In genomic region chr1:55682198-55682597, GRCh38 we compare ENCODE assay signal across 32 cellular contexts.
"Had no signal": no experiment of that assay in that cellular context is flagged by ENCODE, and none has a peak within 500 bp of the region (broad histone marks: within the 10 kb centered on the region; RNA-seq: fewer than 3 reads in every experiment).

No MANE protein-coding gene starts in this region.

- H3K27ac Mint-ChIP-seq: activated CD4-positive, alpha-beta memory T cell treated with anti-CD3 and anti-CD28 coated beads, Interleukin-2, amount 10 ng/mL, durations not matched to agents 7 days and 5 days; activated naive CD4-positive, alpha-beta T cell treated with anti-CD3 and anti-CD28 coated beads, Interleukin-2, amount 50 U/mL, for 24 hours; activated naive CD8-positive, alpha-beta T cell treated with anti-CD3 and anti-CD28 coated beads, Interleukin-2, amount 50 U/mL, for 24 hours; activated T-helper 17 cell treated with anti-CD3 and anti-CD28 coated beads, Interleukin-2, amount 50 U/mL, for 72 hours; dendritic cell treated with granulocyte-macrophage colony-stimulating factor and Interleukin-4, amounts not matched to agents 40 ng/mL and 50 ng/mL, for 4 days; endodermal cell; mesothelial cell of epicardium; naive thymus-derived CD4-positive, alpha-beta T cell; stimulated activated naive B cell treated with anti-CD40 and anti-IgM and Interleukin-4, amounts not matched to agents 10 μg/mL and 1 μg/mL and 100 μg/mL, for 72 hours had no signal

- H3K36me3 ChIP-seq: breast epithelium, esophagus muscularis mucosa, left ventricle myocardium inferior, right atrium auricular region, stomach, tibial artery had no signal

- H3K9me3 Mint-ChIP-seq: activated CD4-positive, alpha-beta memory T cell treated with anti-CD3 and anti-CD28 coated beads, Interleukin-2, amount 10 ng/mL, durations not matched to agents 7 days and 5 days; activated naive CD8-positive, alpha-beta T cell treated with anti-CD3 and anti-CD28 coated beads, Interleukin-2, amount 50 U/mL, for 24 hours; activated T-cell treated with anti-CD3 and anti-CD28 coated beads, Interleukin-2, amount 50 U/mL, for 4 hours; activated T-helper 17 cell treated with anti-CD3 and anti-CD28 coated beads, Interleukin-2, amount 50 U/mL, for 72 hours; dendritic cell treated with granulocyte-macrophage colony-stimulating factor and Interleukin-4, amounts not matched to agents 40 ng/mL and 50 ng/mL, for 4 days; neural crest cell had no signal

- H3K9me3 ChIP-seq: breast epithelium, esophagus muscularis mucosa, right atrium auricular region, stomach, tibial artery had no signal

- FAIRE-seq: islet of Langerhans, urothelium cell line had no signal

- H3K36me3 Mint-ChIP-seq: activated naive CD4-positive, alpha-beta T cell treated with anti-CD3 and anti-CD28 coated beads, Interleukin-2, amount 50 U/mL, for 24 hours; naive thymus-derived CD4-positive, alpha-beta T cell; stimulated activated naive B cell treated with anti-CD40 and anti-IgM and Interleukin-4, amounts not matched to agents 10 μg/mL and 1 μg/mL and 100 μg/mL, for 72 hours had no signal

- H3K27me3 Mint-ChIP-seq: activated CD4-positive, alpha-beta memory T cell treated with anti-CD3 and anti-CD28 coated beads, Interleukin-2, amount 10 ng/mL, durations not matched to agents 7 days and 5 days; dendritic cell treated with granulocyte-macrophage colony-stimulating factor and Interleukin-4, amounts not matched to agents 40 ng/mL and 50 ng/mL, for 4 days had no signal

- H3K9ac ChIP-seq: parathyroid adenoma had no signal

- H3K27ac ChIP-seq: breast epithelium, esophagus muscularis mucosa, foreskin keratinocyte, left ventricle myocardium inferior, parathyroid adenoma, right atrium auricular region, stomach, tibial artery, VCaP had no signal

- H3K4me3 Mint-ChIP-seq: activated CD4-positive, alpha-beta memory T cell treated with anti-CD3 and anti-CD28 coated beads, Interleukin-2, amount 10 ng/mL, durations not matched to agents 7 days and 5 days; activated naive CD4-positive, alpha-beta T cell treated with anti-CD3 and anti-CD28 coated beads, Interleukin-2, amount 50 U/mL, for 24 hours; activated naive CD8-positive, alpha-beta T cell treated with anti-CD3 and anti-CD28 coated beads, Interleukin-2, amount 50 U/mL, for 24 hours; activated T-cell treated with anti-CD3 and anti-CD28 coated beads, Interleukin-2, amount 50 U/mL, for 4 hours; activated T-helper 17 cell treated with anti-CD3 and anti-CD28 coated beads, Interleukin-2, amount 50 U/mL, for 72 hours; dendritic cell treated with granulocyte-macrophage colony-stimulating factor and Interleukin-4, amounts not matched to agents 40 ng/mL and 50 ng/mL, for 4 days; endodermal cell; mesothelial cell of epicardium; naive thymus-derived CD4-positive, alpha-beta T cell; neural crest cell; stimulated activated naive B cell treated with anti-CD40 and anti-IgM and Interleukin-4, amounts not matched to agents 10 μg/mL and 1 μg/mL and 100 μg/mL, for 72 hours had no signal

- H3K27me3 ChIP-seq: breast epithelium, esophagus muscularis mucosa, right atrium auricular region, stomach, tibial artery had no signal

- H2AFZ ChIP-seq: parathyroid adenoma had no signal

- H3K4me1 Mint-ChIP-seq: activated CD4-positive, alpha-beta memory T cell treated with anti-CD3 and anti-CD28 coated beads, Interleukin-2, amount 10 ng/mL, durations not matched to agents 7 days and 5 days; activated naive CD4-positive, alpha-beta T cell treated with anti-CD3 and anti-CD28 coated beads, Interleukin-2, amount 50 U/mL, for 24 hours; activated naive CD8-positive, alpha-beta T cell treated with anti-CD3 and anti-CD28 coated beads, Interleukin-2, amount 50 U/mL, for 24 hours; activated T-helper 17 cell treated with anti-CD3 and anti-CD28 coated beads, Interleukin-2, amount 50 U/mL, for 72 hours; neural crest cell; stimulated activated naive B cell treated with anti-CD40 and anti-IgM and Interleukin-4, amounts not matched to agents 10 μg/mL and 1 μg/mL and 100 μg/mL, for 72 hours had no signal

- DNase-seq: activated CD4-positive, alpha-beta memory T cell treated with anti-CD3 and anti-CD28 coated beads, Interleukin-2, amount 10 ng/mL, durations not matched to agents 7 days and 5 days; activated CD4-positive, alpha-beta T cell treated with anti-CD3 and anti-CD28 coated beads for 48 hours; activated CD8-positive, alpha-beta memory T cell treated with anti-CD3 and anti-CD28 coated beads, Interleukin-2, amount 50 U/mL, for 48 hours; activated gamma-delta T cell treated with Interleukin-2 at 50 U/mL for 16 hours; activated naive CD8-positive, alpha-beta T cell treated with anti-CD3 and anti-CD28 coated beads, Interleukin-2, amount 50 U/mL, for 24 hours; activated T-cell treated with anti-CD3 and anti-CD28 coated beads, Interleukin-2, amount 50 U/mL, for 4 hours; amygdala; central memory CD4-positive, alpha-beta T cell; endodermal cell; left ventricle myocardium inferior; mammary epithelial cell; naive thymus-derived CD4-positive, alpha-beta T cell; occipital lobe; stimulated activated CD4-positive, alpha-beta T cell treated with anti-CD3 and anti-CD28 coated beads, Interleukin-15, amount 100 ng/mL, for 24 hours; stimulated activated CD4-positive, alpha-beta T cell treated with anti-CD3 and anti-CD28 coated beads, Interleukin-2, amount 100 ng/mL, for 24 hours; stimulated activated naive B cell treated with anti-CD40 and anti-IgM and Interleukin-4, amounts not matched to agents 10 μg/mL and 1 μg/mL and 100 μg/mL, for 72 hours; stomach; T-helper 1 cell; tibial artery had no signal

- H3K4me3 ChIP-seq: breast epithelium, esophagus muscularis mucosa, left ventricle myocardium inferior, right atrium auricular region, stomach, tibial artery had no signal

- H3K79me2 ChIP-seq: parathyroid adenoma had no signal

- H3K4me1 ChIP-seq: breast epithelium, esophagus muscularis mucosa, foreskin keratinocyte, left ventricle myocardium inferior, parathyroid adenoma, right atrium auricular region, stomach had no signal
